1 cellular context compared by ENCODE assay signal in genomic region chr16:65065031-65065430, GRCh38.
TF ChIP-seq lines count a peak whose summit lies in the region.

No MANE protein-coding gene starts in this region.

TF ChIP-seq in IMR-90, 13 proteins besides CTCF, POLR2A, EP300 and RAD21 (continued from another document):
- no peak for TF ChIP-seq BHLHE40 (IDR thresholded peaks at IDR 0.05; ENCODE audit: low read depth, low read length)
- no peak for TF ChIP-seq RFX5 (IDR thresholded peaks at IDR 0.05; ENCODE audit: low read depth, low read length)
- TF ChIP-seq RCOR1 (IDR thresholded peaks at IDR 0.05; ENCODE audit: insufficient replicate concordance, low read length): no peak
- TF ChIP-seq MAZ (IDR thresholded peaks at IDR 0.05; ENCODE audit: borderline replicate concordance, low read depth, low read length): no peak
- no peak for TF ChIP-seq SMC3 (IDR thresholded peaks at IDR 0.05; ENCODE audit: low read depth, low read length)
- no peak for TF ChIP-seq FOS (IDR thresholded peaks at IDR 0.05; ENCODE audit: low read depth, low read length)
- TF ChIP-seq NFE2L2 (IDR thresholded peaks at IDR 0.05; ENCODE audit: low read depth, low read length): no peak
